ENCODE assay signal across 8 cellular contexts in the genomic region with DNA sequence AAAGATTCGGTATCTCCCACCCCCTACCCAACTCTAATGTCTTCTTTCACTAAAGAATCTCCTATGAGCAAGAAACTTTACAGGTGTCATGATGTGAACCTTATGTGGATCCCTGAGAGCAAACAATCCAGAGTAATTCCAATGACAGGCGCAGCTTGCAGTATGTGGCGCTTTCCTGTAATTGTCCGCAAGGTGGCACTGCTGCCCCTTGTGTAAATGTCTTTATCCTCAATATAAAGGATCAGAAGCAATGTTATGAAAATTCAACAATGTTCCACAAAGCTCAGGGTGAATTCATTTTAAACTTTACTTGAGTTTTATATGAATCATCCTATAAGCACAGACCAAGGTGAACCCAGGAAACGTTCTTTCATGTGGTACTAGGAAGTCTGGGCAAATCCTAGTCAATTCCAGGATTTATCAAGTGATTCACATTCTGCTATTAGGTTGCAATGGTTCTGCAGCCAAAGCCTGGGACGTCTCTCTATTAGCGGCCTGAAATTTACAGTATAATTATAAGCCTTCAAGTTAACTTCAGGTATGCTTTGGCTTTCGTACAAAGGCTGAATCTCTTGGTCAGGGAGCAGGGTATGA.
A peak's percentile ranks its signal among the peaks of the same experiment; 100 is the strongest.
DNase-seq lines count a peak whose midpoint lies in the region; ATAC-seq, FAIRE-seq and TF ChIP-seq lines count a peak whose summit lies in the region.

No MANE protein-coding gene starts in this region.

- H3K9me3 Mint-ChIP-seq in activated naive CD4-positive, alpha-beta T cell treated with anti-CD3 and anti-CD28 coated beads, Interleukin-2, amount 50 U/mL, for 72 hours: peaks cover 0 to 6% of the 10 kb centered on the region in 2 donors

- DNase-seq in COR-L47 (lab: John Stamatoyannopoulos, UW): peak; percentile 68
- DNase-seq in M059J (ENCODE audit: low read depth): peak; percentile 73
- peak; percentile 56 for DNase-seq in SK-N-SH
- DNase-seq in activated naive CD4-positive, alpha-beta T cell treated with anti-CD3 and anti-CD28 coated beads, Interleukin-2, amount 50 U/mL, for 72 hours (ENCODE audit: low spot score in 2 of 2): peak in 1 of 2 donors; percentile 64
- DNase-seq in head of caudate nucleus: peak; percentile 46 to 95 (median 86)
- peak; percentile 69 to 97 (median 86) for DNase-seq in posterior cingulate gyrus
- DNase-seq in urothelium cell line (ENCODE audit: low spot score): peak; percentile 59

- no peak overlapping the region; a peak in 1 of 4 replicates for H3K4me3 ChIP-seq in SK-N-SH (ENCODE audit: low read depth in 2 of 2, low read length in 1 of 2)

- no peaks in the 10 kb centered on the region for H3K79me2 ChIP-seq in SK-N-SH (ENCODE audit: insufficient read depth)

- peak; percentile 55 for ATAC-seq in GM21423 (IDR thresholded peaks at IDR 0.05; ENCODE audit: unreplicated experiment)
- peak; percentile 43 to 62 for ATAC-seq in activated naive CD4-positive, alpha-beta T cell treated with anti-CD3 and anti-CD28 coated beads, Interleukin-2, amount 50 U/mL, for 72 hours

- H4K20me1 ChIP-seq in SK-N-SH (ENCODE audit: insufficient read depth): no peaks in the 10 kb centered on the region

- H3K27ac ChIP-seq in SK-N-SH (ENCODE audit: low read depth in 2 of 2, low read length in 1 of 2): no peak overlapping the region

- no peak for TF ChIP-seq EP300 in SK-N-SH (IDR thresholded peaks at IDR 0.05; ENCODE audit: borderline replicate concordance in 1 of 2, low read depth in 1 of 2, low read length in 1 of 2)

- no peaks in the 10 kb centered on the region for H3K36me3 ChIP-seq in SK-N-SH (replicated peaks in 1 of 2; ENCODE audit: control insufficient read depth in 1 of 2, insufficient read depth in 2 of 2, low read length in 1 of 2)

- H3K4me1 ChIP-seq in SK-N-SH (ENCODE audit: control insufficient read depth in 1 of 2, insufficient read depth in 2 of 2, low read depth in 1 of 2, low read length in 1 of 2): no peaks in the 10 kb centered on the region; a peak in 1 of 4 replicates

- POLR2A ChIA-PET in SK-N-SH (lab: Yijun Ruan, JAX): no interaction called here

- no peak overlapping the region for H2AFZ ChIP-seq in SK-N-SH (ENCODE audit: low read depth)

- H3K27ac Mint-ChIP-seq in activated naive CD4-positive, alpha-beta T cell treated with anti-CD3 and anti-CD28 coated beads, Interleukin-2, amount 50 U/mL, for 72 hours: no peak overlapping the region

- H3K36me3 Mint-ChIP-seq in activated naive CD4-positive, alpha-beta T cell treated with anti-CD3 and anti-CD28 coated beads, Interleukin-2, amount 50 U/mL, for 72 hours: peaks cover 0 to 7% of the 10 kb centered on the region in 2 donors

- peak; percentile 94 for TF ChIP-seq CTCF in SK-N-SH (IDR thresholded peaks at IDR 0.05)

- H3F3A ChIP-seq in SK-N-SH (replicated peaks; ENCODE audit: insufficient read depth): no peaks in the 10 kb centered on the region

- intact Hi-C loops in head of caudate nucleus (cut with DNase I) (loop anchor here (5.0 kb wide), 2 partner anchors 228 to 303 kb away; no protein-coding TSS in a partner anchor), posterior cingulate gyrus (cut with DNase I) (loop anchor here (2.0 kb wide), 1 partner anchor 229 kb away; no protein-coding TSS in a partner anchor)

- no peaks in the 10 kb centered on the region; the same call in 1 of the 2 replicates for H3K27me3 ChIP-seq in SK-N-SH (ENCODE audit: insufficient read depth)

- H3K4me2 ChIP-seq in SK-N-SH: no peak overlapping the region

- WGBS in SK-N-SH (ENCODE audit: low lambda C conversion rate): 4% methylated on average over 8 of the region's 8 CpGs

- peak; percentile 89 for TF ChIP-seq RAD21 in SK-N-SH (IDR thresholded peaks at IDR 0.05; ENCODE audit: low read length)

- no peaks in the 10 kb centered on the region for H3K9me2 ChIP-seq in SK-N-SH

- CTCF ChIA-PET in SK-N-SH (lab: Yijun Ruan, JAX): interaction anchor here (0.6 to 10.3 kb wide), 53 partner anchors 9 to 1585 kb away, joined by 3 to 159 read pairs (median 5); a partner anchor contains a TSS

- FAIRE-seq in urothelium cell line (lab: Jason Lieb, UNC): no peak

- no peaks in the 10 kb centered on the region for H3K9me3 ChIP-seq in SK-N-SH

- H3K9ac ChIP-seq in SK-N-SH: no peak overlapping the region

TF ChIP-seq in SK-N-SH, 30 proteins besides CTCF, POLR2A, EP300 and RAD21:
- TF ChIP-seq RXRA (IDR thresholded peaks at IDR 0.05; ENCODE audit: borderline replicate concordance, low read depth) (no peak), SMC3 (IDR thresholded peaks at IDR 0.05; ENCODE audit: low read depth, low read length) (peak; percentile 69), GATA2 (CRISPR knock-in tag; IDR thresholded peaks at IDR 0.05) (no peak), SIN3A (IDR thresholded peaks at IDR 0.05; ENCODE audit: borderline replicate concordance, low read depth, low read length) (no peak)
- TF ChIP-seq, protein P1, sequence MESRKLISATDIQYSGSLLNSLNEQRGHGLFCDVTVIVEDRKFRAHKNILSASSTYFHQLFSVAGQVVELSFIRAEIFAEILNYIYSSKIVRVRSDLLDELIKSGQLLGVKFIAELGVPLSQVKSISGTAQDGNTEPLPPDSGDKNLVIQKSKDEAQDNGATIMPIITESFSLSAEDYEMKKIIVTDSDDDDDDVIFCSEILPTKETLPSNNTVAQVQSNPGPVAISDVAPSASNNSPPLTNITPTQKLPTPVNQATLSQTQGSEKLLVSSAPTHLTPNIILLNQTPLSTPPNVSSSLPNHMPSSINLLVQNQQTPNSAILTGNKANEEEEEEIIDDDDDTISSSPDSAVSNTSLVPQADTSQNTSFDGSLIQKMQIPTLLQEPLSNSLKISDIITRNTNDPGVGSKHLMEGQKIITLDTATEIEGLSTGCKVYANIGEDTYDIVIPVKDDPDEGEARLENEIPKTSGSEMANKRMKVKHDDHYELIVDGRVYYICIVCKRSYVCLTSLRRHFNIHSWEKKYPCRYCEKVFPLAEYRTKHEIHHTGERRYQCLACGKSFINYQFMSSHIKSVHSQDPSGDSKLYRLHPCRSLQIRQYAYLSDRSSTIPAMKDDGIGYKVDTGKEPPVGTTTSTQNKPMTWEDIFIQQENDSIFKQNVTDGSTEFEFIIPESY (IDR thresholded peaks at IDR 0.05; ENCODE audit: borderline replicate concordance, low read depth): no peak
- TF ChIP-seq, protein P2, sequence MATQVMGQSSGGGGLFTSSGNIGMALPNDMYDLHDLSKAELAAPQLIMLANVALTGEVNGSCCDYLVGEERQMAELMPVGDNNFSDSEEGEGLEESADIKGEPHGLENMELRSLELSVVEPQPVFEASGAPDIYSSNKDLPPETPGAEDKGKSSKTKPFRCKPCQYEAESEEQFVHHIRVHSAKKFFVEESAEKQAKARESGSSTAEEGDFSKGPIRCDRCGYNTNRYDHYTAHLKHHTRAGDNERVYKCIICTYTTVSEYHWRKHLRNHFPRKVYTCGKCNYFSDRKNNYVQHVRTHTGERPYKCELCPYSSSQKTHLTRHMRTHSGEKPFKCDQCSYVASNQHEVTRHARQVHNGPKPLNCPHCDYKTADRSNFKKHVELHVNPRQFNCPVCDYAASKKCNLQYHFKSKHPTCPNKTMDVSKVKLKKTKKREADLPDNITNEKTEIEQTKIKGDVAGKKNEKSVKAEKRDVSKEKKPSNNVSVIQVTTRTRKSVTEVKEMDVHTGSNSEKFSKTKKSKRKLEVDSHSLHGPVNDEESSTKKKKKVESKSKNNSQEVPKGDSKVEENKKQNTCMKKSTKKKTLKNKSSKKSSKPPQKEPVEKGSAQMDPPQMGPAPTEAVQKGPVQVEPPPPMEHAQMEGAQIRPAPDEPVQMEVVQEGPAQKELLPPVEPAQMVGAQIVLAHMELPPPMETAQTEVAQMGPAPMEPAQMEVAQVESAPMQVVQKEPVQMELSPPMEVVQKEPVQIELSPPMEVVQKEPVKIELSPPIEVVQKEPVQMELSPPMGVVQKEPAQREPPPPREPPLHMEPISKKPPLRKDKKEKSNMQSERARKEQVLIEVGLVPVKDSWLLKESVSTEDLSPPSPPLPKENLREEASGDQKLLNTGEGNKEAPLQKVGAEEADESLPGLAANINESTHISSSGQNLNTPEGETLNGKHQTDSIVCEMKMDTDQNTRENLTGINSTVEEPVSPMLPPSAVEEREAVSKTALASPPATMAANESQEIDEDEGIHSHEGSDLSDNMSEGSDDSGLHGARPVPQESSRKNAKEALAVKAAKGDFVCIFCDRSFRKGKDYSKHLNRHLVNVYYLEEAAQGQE (IDR thresholded peaks at IDR 0.05; ENCODE audit: low read depth, low read length): no peak
- TF ChIP-seq, protein P3, sequence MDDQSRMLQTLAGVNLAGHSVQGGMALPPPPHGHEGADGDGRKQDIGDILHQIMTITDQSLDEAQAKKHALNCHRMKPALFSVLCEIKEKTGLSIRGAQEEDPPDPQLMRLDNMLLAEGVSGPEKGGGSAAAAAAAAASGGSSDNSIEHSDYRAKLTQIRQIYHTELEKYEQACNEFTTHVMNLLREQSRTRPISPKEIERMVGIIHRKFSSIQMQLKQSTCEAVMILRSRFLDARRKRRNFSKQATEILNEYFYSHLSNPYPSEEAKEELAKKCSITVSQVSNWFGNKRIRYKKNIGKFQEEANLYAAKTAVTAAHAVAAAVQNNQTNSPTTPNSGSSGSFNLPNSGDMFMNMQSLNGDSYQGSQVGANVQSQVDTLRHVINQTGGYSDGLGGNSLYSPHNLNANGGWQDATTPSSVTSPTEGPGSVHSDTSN (IDR thresholded peaks at IDR 0.05): no peak
- TF ChIP-seq, protein P4, sequence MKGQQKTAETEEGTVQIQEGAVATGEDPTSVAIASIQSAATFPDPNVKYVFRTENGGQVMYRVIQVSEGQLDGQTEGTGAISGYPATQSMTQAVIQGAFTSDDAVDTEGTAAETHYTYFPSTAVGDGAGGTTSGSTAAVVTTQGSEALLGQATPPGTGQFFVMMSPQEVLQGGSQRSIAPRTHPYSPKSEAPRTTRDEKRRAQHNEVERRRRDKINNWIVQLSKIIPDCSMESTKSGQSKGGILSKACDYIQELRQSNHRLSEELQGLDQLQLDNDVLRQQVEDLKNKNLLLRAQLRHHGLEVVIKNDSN (IDR thresholded peaks at IDR 0.05; ENCODE audit: borderline replicate concordance, low read depth): no peak
